In genomic region chr14:44606576-44606975, GRCh38 we compare ENCODE assay signal across 2 cellular contexts.
"Had no signal": no experiment of that assay in that cellular context is flagged by ENCODE, and none has a peak within 500 bp of the region (broad histone marks: within the 10 kb centered on the region; RNA-seq: fewer than 3 reads in every experiment).

No MANE protein-coding gene starts in this region.

- ATAC-seq: HepG2, K562 had no signal
